ENCODE assay signal across 2 cellular contexts in genomic region chr10:93746844-93747284, GRCh38.
TF ChIP-seq lines count a peak whose summit lies in the region.

No MANE protein-coding gene starts in this region.

TF ChIP-seq in Ishikawa, 13 proteins besides CTCF, POLR2A, EP300 and RAD21 (continued from another document):
- TF ChIP-seq TEAD4 (IDR thresholded peaks at IDR 0.05), result peak; percentile 91
- peak; percentile 75 for TF ChIP-seq TCF12 (IDR thresholded peaks at IDR 0.05; ENCODE audit: low read depth)

TF ChIP-seq in K562, 482 proteins besides CTCF, POLR2A, EP300 and RAD21 (continued from another document):
- TF ChIP-seq AFF4 (CRISPR knock-in tag; IDR thresholded peaks at IDR 0.05), result no peak
- TF ChIP-seq, protein P1, sequence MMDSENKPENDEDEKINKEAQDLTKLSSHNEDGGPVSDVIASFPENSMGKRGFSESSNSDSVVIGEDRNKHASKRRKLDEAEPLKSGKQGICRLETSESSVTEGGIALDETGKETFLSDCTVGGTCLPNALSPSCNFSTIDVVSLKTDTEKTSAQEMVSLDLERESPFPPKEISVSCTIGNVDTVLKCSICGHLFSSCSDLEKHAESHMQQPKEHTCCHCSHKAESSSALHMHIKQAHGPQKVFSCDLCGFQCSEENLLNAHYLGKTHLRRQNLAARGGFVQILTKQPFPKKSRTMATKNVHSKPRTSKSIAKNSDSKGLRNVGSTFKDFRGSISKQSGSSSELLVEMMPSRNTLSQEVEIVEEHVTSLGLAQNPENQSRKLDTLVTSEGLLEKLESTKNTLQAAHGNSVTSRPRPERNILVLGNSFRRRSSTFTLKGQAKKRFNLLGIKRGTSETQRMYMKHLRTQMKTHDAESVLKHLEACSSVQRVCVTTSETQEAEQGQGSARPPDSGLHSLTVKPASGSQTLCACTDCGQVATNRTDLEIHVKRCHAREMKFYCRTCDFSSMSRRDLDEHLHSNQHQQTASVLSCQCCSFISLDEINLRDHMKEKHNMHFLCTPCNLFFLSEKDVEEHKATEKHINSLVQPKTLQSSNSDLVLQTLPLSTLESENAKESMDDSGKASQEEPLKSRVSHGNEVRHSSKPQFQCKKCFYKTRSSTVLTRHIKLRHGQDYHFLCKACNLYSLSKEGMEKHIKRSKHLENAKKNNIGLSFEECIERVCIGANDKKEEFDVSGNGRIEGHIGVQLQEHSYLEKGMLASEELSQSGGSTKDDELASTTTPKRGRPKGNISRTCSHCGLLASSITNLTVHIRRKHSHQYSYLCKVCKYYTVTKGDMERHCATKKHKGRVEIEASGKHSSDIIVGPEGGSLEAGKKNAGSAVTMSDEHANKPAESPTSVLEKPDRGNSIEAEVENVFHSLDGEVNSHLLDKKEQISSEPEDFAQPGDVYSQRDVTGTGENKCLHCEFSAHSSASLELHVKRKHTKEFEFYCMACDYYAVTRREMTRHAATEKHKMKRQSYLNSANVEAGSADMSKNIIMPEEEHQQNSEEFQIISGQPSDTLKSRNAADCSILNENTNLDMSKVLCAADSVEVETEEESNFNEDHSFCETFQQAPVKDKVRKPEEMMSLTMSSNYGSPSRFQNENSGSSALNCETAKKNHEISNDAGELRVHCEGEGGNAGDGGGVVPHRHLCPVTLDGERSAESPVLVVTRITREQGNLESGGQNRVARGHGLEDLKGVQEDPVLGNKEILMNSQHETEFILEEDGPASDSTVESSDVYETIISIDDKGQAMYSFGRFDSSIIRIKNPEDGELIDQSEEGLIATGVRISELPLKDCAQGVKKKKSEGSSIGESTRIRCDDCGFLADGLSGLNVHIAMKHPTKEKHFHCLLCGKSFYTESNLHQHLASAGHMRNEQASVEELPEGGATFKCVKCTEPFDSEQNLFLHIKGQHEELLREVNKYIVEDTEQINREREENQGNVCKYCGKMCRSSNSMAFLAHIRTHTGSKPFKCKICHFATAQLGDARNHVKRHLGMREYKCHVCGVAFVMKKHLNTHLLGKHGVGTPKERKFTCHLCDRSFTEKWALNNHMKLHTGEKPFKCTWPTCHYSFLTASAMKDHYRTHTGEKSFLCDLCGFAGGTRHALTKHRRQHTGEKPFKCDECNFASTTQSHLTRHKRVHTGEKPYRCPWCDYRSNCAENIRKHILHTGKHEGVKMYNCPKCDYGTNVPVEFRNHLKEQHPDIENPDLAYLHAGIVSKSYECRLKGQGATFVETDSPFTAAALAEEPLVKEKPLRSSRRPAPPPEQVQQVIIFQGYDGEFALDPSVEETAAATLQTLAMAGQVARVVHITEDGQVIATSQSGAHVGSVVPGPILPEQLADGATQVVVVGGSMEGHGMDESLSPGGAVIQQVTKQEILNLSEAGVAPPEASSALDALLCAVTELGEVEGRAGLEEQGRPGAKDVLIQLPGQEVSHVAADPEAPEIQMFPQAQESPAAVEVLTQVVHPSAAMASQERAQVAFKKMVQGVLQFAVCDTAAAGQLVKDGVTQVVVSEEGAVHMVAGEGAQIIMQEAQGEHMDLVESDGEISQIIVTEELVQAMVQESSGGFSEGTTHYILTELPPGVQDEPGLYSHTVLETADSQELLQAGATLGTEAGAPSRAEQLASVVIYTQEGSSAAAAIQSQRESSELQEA (IDR thresholded peaks at IDR 0.05; ENCODE audit: low read depth), result no peak
- no peak for TF ChIP-seq SIX5 (IDR thresholded peaks at IDR 0.05; ENCODE audit: borderline replicate concordance in 1 of 2, insufficient read depth in 1 of 2, low read depth in 1 of 2, low read length in 2 of 2)
- TF ChIP-seq ZNF696 (CRISPR knock-in tag; conservative IDR thresholded peaks at IDR 0.05), result no peak
- TF ChIP-seq, protein P2, sequence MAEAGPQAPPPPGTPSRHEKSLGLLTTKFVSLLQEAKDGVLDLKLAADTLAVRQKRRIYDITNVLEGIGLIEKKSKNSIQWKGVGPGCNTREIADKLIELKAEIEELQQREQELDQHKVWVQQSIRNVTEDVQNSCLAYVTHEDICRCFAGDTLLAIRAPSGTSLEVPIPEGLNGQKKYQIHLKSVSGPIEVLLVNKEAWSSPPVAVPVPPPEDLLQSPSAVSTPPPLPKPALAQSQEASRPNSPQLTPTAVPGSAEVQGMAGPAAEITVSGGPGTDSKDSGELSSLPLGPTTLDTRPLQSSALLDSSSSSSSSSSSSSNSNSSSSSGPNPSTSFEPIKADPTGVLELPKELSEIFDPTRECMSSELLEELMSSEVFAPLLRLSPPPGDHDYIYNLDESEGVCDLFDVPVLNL (CRISPR knock-in tag; IDR thresholded peaks at IDR 0.05; ENCODE audit: low read depth), result no peak
- no peak for TF ChIP-seq RBM39 (optimal IDR thresholded peaks at IDR 0.05; ENCODE audit: low read depth, low read length)
- TF ChIP-seq ZNF384 (IDR thresholded peaks at IDR 0.05; ENCODE audit: low read depth, low read length), result no peak
- TF ChIP-seq, protein P3, sequence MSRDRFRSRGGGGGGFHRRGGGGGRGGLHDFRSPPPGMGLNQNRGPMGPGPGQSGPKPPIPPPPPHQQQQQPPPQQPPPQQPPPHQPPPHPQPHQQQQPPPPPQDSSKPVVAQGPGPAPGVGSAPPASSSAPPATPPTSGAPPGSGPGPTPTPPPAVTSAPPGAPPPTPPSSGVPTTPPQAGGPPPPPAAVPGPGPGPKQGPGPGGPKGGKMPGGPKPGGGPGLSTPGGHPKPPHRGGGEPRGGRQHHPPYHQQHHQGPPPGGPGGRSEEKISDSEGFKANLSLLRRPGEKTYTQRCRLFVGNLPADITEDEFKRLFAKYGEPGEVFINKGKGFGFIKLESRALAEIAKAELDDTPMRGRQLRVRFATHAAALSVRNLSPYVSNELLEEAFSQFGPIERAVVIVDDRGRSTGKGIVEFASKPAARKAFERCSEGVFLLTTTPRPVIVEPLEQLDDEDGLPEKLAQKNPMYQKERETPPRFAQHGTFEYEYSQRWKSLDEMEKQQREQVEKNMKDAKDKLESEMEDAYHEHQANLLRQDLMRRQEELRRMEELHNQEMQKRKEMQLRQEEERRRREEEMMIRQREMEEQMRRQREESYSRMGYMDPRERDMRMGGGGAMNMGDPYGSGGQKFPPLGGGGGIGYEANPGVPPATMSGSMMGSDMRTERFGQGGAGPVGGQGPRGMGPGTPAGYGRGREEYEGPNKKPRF (IDR thresholded peaks at IDR 0.05; ENCODE audit: low read depth, low read length), result no peak
- TF ChIP-seq FOXK1 (CRISPR knock-in tag; IDR thresholded peaks at IDR 0.05; ENCODE audit: borderline replicate concordance), result no peak
- no peak for TF ChIP-seq POU5F1 (IDR thresholded peaks at IDR 0.05; ENCODE audit: borderline replicate concordance, low read depth, low read length, partially characterized antibody)
- no peak for TF ChIP-seq LCOR (CRISPR knock-in tag; IDR thresholded peaks at IDR 0.05)
- no peak for TF ChIP-seq MBD1 (CRISPR knock-in tag; IDR thresholded peaks at IDR 0.05)
- TF ChIP-seq RBM15 (IDR thresholded peaks at IDR 0.05; ENCODE audit: insufficient read depth, low read length), result no peak
- TF ChIP-seq DLX4 (CRISPR knock-in tag; IDR thresholded peaks at IDR 0.05), result no peak
- no peak for TF ChIP-seq EGR1 (conservative IDR thresholded peaks at IDR 0.05)
- no peak for TF ChIP-seq NCOA2 (IDR thresholded peaks at IDR 0.05; ENCODE audit: partially characterized antibody in 2 of 2)
